Comparison of ENCODE assay signal across 17 cellular contexts in the genomic region with DNA sequence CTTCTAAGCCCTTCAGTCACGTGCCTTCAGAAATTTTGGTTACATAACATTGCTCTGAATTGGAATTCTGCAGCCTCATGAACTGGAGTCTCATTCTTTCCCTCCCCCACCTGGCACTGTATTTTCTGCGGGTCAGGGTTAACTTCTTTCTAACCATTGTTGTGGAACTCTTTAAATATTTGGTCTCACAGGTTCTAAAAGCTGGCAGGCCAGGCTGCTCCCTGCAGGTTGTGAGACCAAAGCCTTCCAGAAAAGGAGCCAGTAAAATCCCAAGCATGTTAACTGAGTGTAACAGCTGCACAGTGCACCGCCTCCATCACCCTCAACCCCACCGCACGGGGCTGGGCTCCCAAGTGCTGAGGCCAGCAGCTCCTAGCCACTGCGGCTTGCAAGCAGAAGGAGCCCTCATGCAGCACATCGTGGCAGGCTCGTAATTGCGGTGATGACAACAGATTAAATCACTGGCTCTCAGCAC.
A peak's percentile ranks its signal among the peaks of the same experiment; 100 is the strongest.
DNase-seq lines count a peak whose midpoint lies in the region; ATAC-seq, FAIRE-seq and TF ChIP-seq lines count a peak whose summit lies in the region.
"Had no signal": no experiment of that assay in that cellular context is flagged by ENCODE, and none has a peak within 500 bp of the region (broad histone marks: within the 10 kb centered on the region; RNA-seq: fewer than 3 reads in every experiment).

No MANE protein-coding gene starts in this region.

- FAIRE-seq in urothelium cell line (lab: Jason Lieb, UNC) = no peak

- no peaks in the 10 kb centered on the region for H3K9me3 Mint-ChIP-seq in neural progenitor cell
- no peaks in the 10 kb centered on the region for H3K9me3 Mint-ChIP-seq in naive thymus-derived CD8-positive, alpha-beta T cell

- no peak for TF ChIP-seq POLR2A in heart left ventricle (IDR thresholded peaks at IDR 0.05)

- no peak overlapping the region for H3K4me2 ChIP-seq in neural progenitor cell
- H3K4me2 ChIP-seq: hepatocyte had no signal

- H3F3A ChIP-seq in neural progenitor cell (ENCODE audit: low read depth) = no peaks in the 10 kb centered on the region

- 47 to 65% (median 49%) methylated on average over 7 to 9 of the region's 9 CpGs for WGBS in heart left ventricle, 4 donors

- no peak overlapping the region for H3K4me3 Mint-ChIP-seq in neural progenitor cell
- no peak overlapping the region for H3K4me3 Mint-ChIP-seq in naive thymus-derived CD8-positive, alpha-beta T cell
- H3K4me3 Mint-ChIP-seq: activated CD4-positive, alpha-beta T cell treated with anti-CD3 and anti-CD28 coated beads for 36 hours had no signal

- no peak overlapping the region for H3K9ac ChIP-seq in neural progenitor cell

- H2AFZ ChIP-seq in neural progenitor cell (replicated peaks) = no peak overlapping the region
- H2AFZ ChIP-seq: hepatocyte had no signal

- intact Hi-C loops in Right ventricle myocardium inferior (cut with DNase I) = no loop called here
- intact Hi-C loops in heart left ventricle (cut with DNase I) = no loop called here

- H3K79me2 ChIP-seq in neural progenitor cell (ENCODE audit: low read depth) = no peaks in the 10 kb centered on the region
- H3K79me2 ChIP-seq: hepatocyte had no signal

- H3K27ac Mint-ChIP-seq in neural progenitor cell = no peak overlapping the region
- peak overlapping the region in 2 of 10 donors; percentile 8 to 34 for H3K27ac Mint-ChIP-seq in naive thymus-derived CD8-positive, alpha-beta T cell
- H3K27ac Mint-ChIP-seq: activated CD4-positive, alpha-beta T cell treated with anti-CD3 and anti-CD28 coated beads for 36 hours had no signal

- peaks cover 7% of the 10 kb centered on the region for H3K36me3 Mint-ChIP-seq in neural progenitor cell
- peaks cover 0 to 56% (median 19%) of the 10 kb centered on the region in 3 donors for H3K36me3 Mint-ChIP-seq in naive thymus-derived CD8-positive, alpha-beta T cell

- H3K4me3 ChIP-seq in right atrium auricular region (no peak overlapping the region), heart left ventricle (peak overlapping the region in 1 of 12 donors; percentile 26), neural progenitor cell (no peak overlapping the region)
- H3K4me3 ChIP-seq: hepatocyte had no signal

- peaks cover 2% of the 10 kb centered on the region for H3K27me3 Mint-ChIP-seq in neural progenitor cell (ENCODE audit: insufficient read depth, low read depth)
- H3K27me3 Mint-ChIP-seq in naive thymus-derived CD8-positive, alpha-beta T cell = no peaks in the 10 kb centered on the region
- H3K27me3 Mint-ChIP-seq: activated CD4-positive, alpha-beta T cell treated with anti-CD3 and anti-CD28 coated beads for 36 hours had no signal

- no peak for TF ChIP-seq CTCF in right atrium auricular region (IDR thresholded peaks at IDR 0.05)
- TF ChIP-seq CTCF in heart left ventricle (IDR thresholded peaks at IDR 0.05) = no peak
- TF ChIP-seq CTCF in neural progenitor cell (IDR thresholded peaks at IDR 0.05) = no peak

- POLR2A ChIA-PET in naive thymus-derived CD8-positive, alpha-beta T cell (lab: Charles Lee) = no interaction called here

- no peak overlapping the region for H3K27ac ChIP-seq in right atrium auricular region
- peak overlapping the region in 3 of 12 donors; percentile 8 to 17 (median 10) for H3K27ac ChIP-seq in heart left ventricle
- H3K27ac ChIP-seq in neural progenitor cell = no peak overlapping the region
- H3K27ac ChIP-seq: hepatocyte had no signal

- H3K9me3 ChIP-seq in right atrium auricular region (no peaks in the 10 kb centered on the region), heart left ventricle (no peaks in the 10 kb centered on the region), neural progenitor cell (ENCODE audit: low read depth) (no peaks in the 10 kb centered on the region)

- DNase-seq in Right ventricle myocardium inferior (ENCODE audit: missing footprints) (no peak), right atrium auricular region (ENCODE audit: low spot score) (no peak), heart left ventricle (peak; percentile 10 to 62 (median 38)), neural progenitor cell (ENCODE audit: low spot score) (peak; percentile 6), urothelium cell line (ENCODE audit: low spot score) (peak; percentile 10)
- no peak for DNase-seq in naive thymus-derived CD8-positive, alpha-beta T cell
- DNase-seq: 8988T; activated gamma-delta T cell treated with Interleukin-2 at 50 U/mL for 16 hours; cortex of kidney; DMS53; NCI-H1092 treated with DMSO at 0.1 percent for 48 hours; NCI-H774; stimulated activated naive CD4-positive, alpha-beta T cell treated with Interleukin-2 at 50 U/mL for 16 hours had no signal

- H3K36me3 ChIP-seq in right atrium auricular region (no peaks in the 10 kb centered on the region), heart left ventricle (no peaks in the 10 kb centered on the region), neural progenitor cell (no peaks in the 10 kb centered on the region)

- H3K4me1 ChIP-seq in right atrium auricular region (peaks cover 0 to 10% of the 10 kb centered on the region in 2 donors), heart left ventricle (peaks cover 0 to 22% (median 4%) of the 10 kb centered on the region in 12 donors), neural progenitor cell (peaks cover 10% of the 10 kb centered on the region)

- H3K27me3 ChIP-seq in right atrium auricular region (no peaks in the 10 kb centered on the region), heart left ventricle (no peaks in the 10 kb centered on the region), neural progenitor cell (no peaks in the 10 kb centered on the region)
- H3K27me3 ChIP-seq: hepatocyte had no signal

- peak; percentile 87 for ATAC-seq in Right ventricle myocardium inferior
- peak; percentile 81 to 90 (median 82) for ATAC-seq in heart left ventricle
- no peak for ATAC-seq in GM18870 (IDR thresholded peaks at IDR 0.05; ENCODE audit: unreplicated experiment)
- ATAC-seq in HG03280 (IDR thresholded peaks at IDR 0.05; ENCODE audit: unreplicated experiment) = no peak
- ATAC-seq in naive thymus-derived CD8-positive, alpha-beta T cell = no peak

- H3K4me1 Mint-ChIP-seq in neural progenitor cell = peaks cover 16% of the 10 kb centered on the region
- peaks cover 0 to 10% (median 5%) of the 10 kb centered on the region in 4 donors for H3K4me1 Mint-ChIP-seq in naive thymus-derived CD8-positive, alpha-beta T cell
- H3K4me1 Mint-ChIP-seq: activated CD4-positive, alpha-beta T cell treated with anti-CD3 and anti-CD28 coated beads for 36 hours had no signal

- no peaks in the 10 kb centered on the region for H4K20me1 ChIP-seq in neural progenitor cell (ENCODE audit: low read depth)

Comparison
In these comparisons a context has a peak if more than half of its experiments do, and no peak if none do; other contexts are left out.
1. DNase-seq: peak in heart left ventricle (5 of 5), neural progenitor cell (single experiment) and urothelium cell line (single experiment); none in Right ventricle myocardium inferior (single experiment), right atrium auricular region (single experiment) and naive thymus-derived CD8-positive, alpha-beta T cell (0 of 10).
2. ATAC-seq: peak in Right ventricle myocardium inferior (single experiment) and heart left ventricle (4 of 4); none in GM18870 (single experiment), HG03280 (single experiment) and naive thymus-derived CD8-positive, alpha-beta T cell (0 of 2).